9 cellular contexts compared by ENCODE assay signal in genomic region chr6:36735110-36735971, GRCh38. TPM values are rescaled to one million over a fixed set of nuclear protein-coding genes. Genes with fewer than 3 reads are reported as not detected.
DNase-seq lines count a peak whose midpoint lies in the region; ATAC-seq, FAIRE-seq and TF ChIP-seq lines count a peak whose summit lies in the region.
"Had no signal": no experiment of that assay in that cellular context is flagged by ENCODE, and none has a peak within 500 bp of the region (broad histone marks: within the 10 kb centered on the region; RNA-seq: fewer than 3 reads in every experiment).

No MANE protein-coding gene starts in this region.

- TF ChIP-seq CTCF in cardiac fibroblast (IDR thresholded peaks at IDR 0.05; ENCODE audit: low read depth, low read length) (no peak), lower lobe of right lung (IDR thresholded peaks at IDR 0.05) (no peak), transverse colon (IDR thresholded peaks at IDR 0.05) (peak in 3 of 5 experiments; percentile 17 to 26 (median 21))

- TF ChIP-seq POLR2A in transverse colon (IDR thresholded peaks at IDR 0.05) (peak; percentile 42), GM12892 (IDR thresholded peaks at IDR 0.05; ENCODE audit: low read depth, low read length) (no peak)

- H3K9me3 ChIP-seq in lower lobe of right lung: no peaks in the 10 kb centered on the region
- no peaks in the 10 kb centered on the region for H3K9me3 ChIP-seq in transverse colon

- TF ChIP-seq EP300 in transverse colon (IDR thresholded peaks at IDR 0.05; ENCODE audit: low read depth): peak; percentile 90

- peak overlapping the region in 1 of 2 donors; percentile 11 for H3K4me3 ChIP-seq in cardiac fibroblast (replicated peaks in 1 of 2; ENCODE audit: low read depth in 2 of 2, low read length in 2 of 2)
- peak overlapping the region; percentile 33 for H3K4me3 ChIP-seq in lower lobe of right lung
- H3K4me3 ChIP-seq in transverse colon: peak overlapping the region in 2 of 4 donors; percentile 0 to 17

- CTCF ChIA-PET in HEK293T (lab: Yijun Ruan, JAX): no interaction called here

- DNase-seq in GM03348 (ENCODE audit: low spot score) (peak; percentile 93), NCI-H460 (ENCODE audit: extremely low read depth, low read depth) (peak; percentile 52), cardiac fibroblast (ENCODE audit: low read depth in 2 of 2) (peak; percentile 68 to 97), lower lobe of right lung (peak; percentile 71), transverse colon (peak; percentile 79), HPDE6-E6E7 (ENCODE audit: extremely low spot score) (no peak), HEK293T (ENCODE audit: extremely low spot score) (no peak), GM12892 (ENCODE audit: insufficient read length) (no peak)

- H3K27me3 ChIP-seq in lower lobe of right lung (ENCODE audit: low read depth) (no peaks in the 10 kb centered on the region), transverse colon (no peaks in the 10 kb centered on the region)

- H3K36me3 ChIP-seq in lower lobe of right lung (no peaks in the 10 kb centered on the region), transverse colon (no peaks in the 10 kb centered on the region)

- ATAC-seq in lower lobe of right lung: peak; percentile 81 to 86

- in situ Hi-C loops in transverse colon (cut with MboI; ENCODE audit: low pct_ligation_motif_present in 1 of 4, low pct_unique_long_range_greater_than_20kb in 1 of 4, low sequenced_read_pairs in 3 of 4): no loop called here

- 0 to 17% methylated on average over 1 to 22 of the region's 23 CpGs for WGBS in transverse colon (ENCODE audit: low coverage in 1 of 2), 2 donors

- FAIRE-seq in GM12892 (lab: Jason Lieb, UNC): no peak

- intact Hi-C loops in lower lobe of right lung (cut with DNase I): no loop called here
- intact Hi-C loops in transverse colon (cut with DNase I; ENCODE audit: low total_unique reads): no loop called here

- H3K27ac ChIP-seq in lower lobe of right lung (peak overlapping the region; percentile 74), transverse colon (peak overlapping the region; percentile 75 to 89 (median 83))

- H3K4me1 ChIP-seq in lower lobe of right lung (peaks cover 21% of the 10 kb centered on the region), transverse colon (peaks cover 14 to 18% (median 15%) of the 10 kb centered on the region in 4 donors)

- POLR2A ChIA-PET in HEK293T (lab: Yijun Ruan, JAX): no interaction called here

TF ChIP-seq in HEK293T, 16 proteins besides CTCF, POLR2A, EP300 and RAD21:
- TF ChIP-seq LEF1 (IDR thresholded peaks at IDR 0.05; ENCODE audit: borderline replicate concordance): no peak

RNA-seq across cellular contexts. Expression of gene RAB44, which starts 37.7 kb away (rescaled TPM):
- total RNA-seq in NCI-H460 (2014; rRNA removed; shearing (Covaris generic)): not detected in 2 replicates
- polyA plus RNA-seq in NCI-H460 (2014; cell fraction: nucleus; rRNA removed): not detected in 2 replicates
- total RNA-seq in lower lobe of right lung (0.95 TPM), transverse colon (1 to 10 TPM in 1 of 4 donors, under 1 TPM in 3; 0.14 to 1.1 (median 0.46) TPM)
- 0.15 TPM for polyA plus RNA-seq in GM12892 (2012; ENCODE audit: missing spikeins)
- total RNA-seq: neural crest cell had no signal

RNA-seq across cellular contexts. Expression of gene CDKN1A, which starts 56.8 kb away (rescaled TPM):
- total RNA-seq in NCI-H460 (2014; rRNA removed; shearing (Covaris generic)): 170 and 205 TPM in 2 replicates
- polyA plus RNA-seq in NCI-H460 (2014; cell fraction: nucleus; rRNA removed): 38.2 and 40.7 TPM in 2 replicates
- total RNA-seq in lower lobe of right lung: 71.0 TPM
- 100 to 1,000 TPM in 3 of 4 donors, 10 to 100 TPM in 1; 34.6 to 613 (median 264) TPM for total RNA-seq in transverse colon
- polyA plus RNA-seq in GM12892 (2012; ENCODE audit: missing spikeins): 166 TPM

Comparison
In these comparisons a context has a peak if more than half of its experiments do, and no peak if none do; other contexts are left out.
1. DNase-seq: peak in GM03348 (single experiment), NCI-H460 (single experiment), cardiac fibroblast (2 of 2), lower lobe of right lung (single experiment) and transverse colon (single experiment); none in HPDE6-E6E7 (single experiment), HEK293T (single experiment) and GM12892 (single experiment).
2. CTCF ChIP-seq: peak in transverse colon (3 of 5); none in cardiac fibroblast (single experiment) and lower lobe of right lung (single experiment).